ENCODE assay signal across 1 cellular context in genomic region chr1:24004132-24004531, GRCh38.
TF ChIP-seq lines count a peak whose summit lies in the region.

No MANE protein-coding gene starts in this region.

TF ChIP-seq in HepG2, 621 proteins besides CTCF, POLR2A, EP300 and RAD21 (continued from another document):
- 0 out of 2 replicates have a peak, but pooled peaks have one; percentile 9 for TF ChIP-seq ARID5B (CRISPR knock-in tag; IDR thresholded peaks at IDR 0.05)
- TF ChIP-seq HMGA1 (CRISPR knock-in tag; conservative IDR thresholded peaks at IDR 0.05), result no peak
- TF ChIP-seq ZMYM3 (CRISPR knock-in tag; IDR thresholded peaks at IDR 0.05), result 0 out of 2 replicates have a peak, but pooled peaks have one; percentile 38
- TF ChIP-seq BCL6 (CRISPR knock-in tag; IDR thresholded peaks at IDR 0.05), result no peak
- TF ChIP-seq ZC3H4 (CRISPR knock-in tag; IDR thresholded peaks at IDR 0.05; ENCODE audit: borderline replicate concordance), result no peak
- no peak for TF ChIP-seq FOXA1 (IDR thresholded peaks at IDR 0.05)
- no peak for TF ChIP-seq FOXA1 (CRISPR knock-in tag; IDR thresholded peaks at IDR 0.05)
- peak; percentile 65; the same call in 1 of the 2 replicates for TF ChIP-seq CEBPG (CRISPR knock-in tag; IDR thresholded peaks at IDR 0.05)
- no peak for TF ChIP-seq ZUFSP (CRISPR knock-in tag; IDR thresholded peaks at IDR 0.05; ENCODE audit: borderline replicate concordance)
- TF ChIP-seq MED1 (CRISPR knock-in tag; IDR thresholded peaks at IDR 0.05), result peak; percentile 28
- TF ChIP-seq ZNF362 (CRISPR knock-in tag; IDR thresholded peaks at IDR 0.05; ENCODE audit: borderline replicate concordance), result peak; percentile 19; the same call in 1 of the 2 replicates
- no peak for TF ChIP-seq KMT2B (CRISPR knock-in tag; IDR thresholded peaks at IDR 0.05)
- TF ChIP-seq TBX2 (CRISPR knock-in tag; IDR thresholded peaks at IDR 0.05; ENCODE audit: borderline replicate concordance), result no peak
- no peak for TF ChIP-seq ZNF567 (CRISPR knock-in tag; IDR thresholded peaks at IDR 0.05; ENCODE audit: borderline replicate concordance)
- no peak for TF ChIP-seq FOXK2 (IDR thresholded peaks at IDR 0.05)
- TF ChIP-seq KAT7 (CRISPR knock-in tag; IDR thresholded peaks at IDR 0.05; ENCODE audit: borderline replicate concordance), result peak; percentile 9; the same call in 1 of the 2 replicates
- TF ChIP-seq USF2 (IDR thresholded peaks at IDR 0.05; ENCODE audit: low read depth, low read length), result no peak
- no peak for TF ChIP-seq USF2 (CRISPR knock-in tag; IDR thresholded peaks at IDR 0.05; ENCODE audit: borderline replicate concordance)
- TF ChIP-seq TSC22D2 (CRISPR knock-in tag; IDR thresholded peaks at IDR 0.05; ENCODE audit: borderline replicate concordance), result no peak
- no peak for TF ChIP-seq ZNF333 (CRISPR knock-in tag; IDR thresholded peaks at IDR 0.05; ENCODE audit: borderline replicate concordance)
- no peak for TF ChIP-seq MTERF4 (CRISPR knock-in tag; IDR thresholded peaks at IDR 0.05)
- TF ChIP-seq REPIN1 (CRISPR knock-in tag; IDR thresholded peaks at IDR 0.05; ENCODE audit: borderline replicate concordance, low read depth), result no peak
- TF ChIP-seq NONO (IDR thresholded peaks at IDR 0.05), result no peak
- TF ChIP-seq NONO (CRISPR knock-in tag; conservative IDR thresholded peaks at IDR 0.05), result no peak
